1 cellular context compared by ENCODE assay signal in genomic region chr17:9671559-9671958, GRCh38.
A peak's percentile ranks its signal among the peaks of the same experiment; 100 is the strongest.
TF ChIP-seq lines count a peak whose summit lies in the region.

No MANE protein-coding gene starts in this region.

TF ChIP-seq in HEK293, 187 proteins besides CTCF, POLR2A, EP300 and RAD21 (continued from another document):
- peak; percentile 67 for TF ChIP-seq PRDM10 (tag by site-specific recombination; IDR thresholded peaks at IDR 0.05)
- no peak for TF ChIP-seq KLF17 (tag by site-specific recombination; IDR thresholded peaks at IDR 0.05)
- TF ChIP-seq ZNF530 (tag by site-specific recombination; IDR thresholded peaks at IDR 0.05; ENCODE audit: low read depth): no peak
- no peak for TF ChIP-seq ZNF707 (tag by site-specific recombination; IDR thresholded peaks at IDR 0.05)
- no peak for TF ChIP-seq ZNF624 (tag by site-specific recombination; IDR thresholded peaks at IDR 0.05)
- TF ChIP-seq ZNF639 (tag by site-specific recombination; IDR thresholded peaks at IDR 0.05): no peak
